Comparison of ENCODE assay signal across 12 cellular contexts in genomic region chr2:181235683-181236459, GRCh38.
A peak's percentile ranks its signal among the peaks of the same experiment; 100 is the strongest.
DNase-seq lines count a peak whose midpoint lies in the region; ATAC-seq and TF ChIP-seq lines count a peak whose summit lies in the region.
"Had no signal": no experiment of that assay in that cellular context is flagged by ENCODE, and none has a peak within 500 bp of the region (broad histone marks: within the 10 kb centered on the region; RNA-seq: fewer than 3 reads in every experiment).

No MANE protein-coding gene starts in this region.

- peaks cover 3% of the 10 kb centered on the region for H3K36me3 Mint-ChIP-seq in activated naive CD8-positive, alpha-beta T cell treated with anti-CD3 and anti-CD28 coated beads, Interleukin-2, amount 50 U/mL, for 24 hours (ENCODE audit: low read depth)
- H3K36me3 Mint-ChIP-seq in activated naive CD4-positive, alpha-beta T cell treated with anti-CD3 and anti-CD28 coated beads for 36 hours (ENCODE audit: low read depth): no peaks in the 10 kb centered on the region

- H3K27me3 Mint-ChIP-seq in activated naive CD8-positive, alpha-beta T cell treated with anti-CD3 and anti-CD28 coated beads, Interleukin-2, amount 50 U/mL, for 24 hours: no peaks in the 10 kb centered on the region
- no peaks in the 10 kb centered on the region for H3K27me3 Mint-ChIP-seq in activated naive CD4-positive, alpha-beta T cell treated with anti-CD3 and anti-CD28 coated beads for 36 hours (ENCODE audit: low read depth)

- H3K4me3 Mint-ChIP-seq in activated naive CD8-positive, alpha-beta T cell treated with anti-CD3 and anti-CD28 coated beads, Interleukin-2, amount 50 U/mL, for 24 hours: no peak overlapping the region
- no peak overlapping the region for H3K4me3 Mint-ChIP-seq in activated naive CD4-positive, alpha-beta T cell treated with anti-CD3 and anti-CD28 coated beads for 36 hours

- no peaks in the 10 kb centered on the region for H3K27me3 ChIP-seq in upper lobe of left lung

- H3K4me3 ChIP-seq in upper lobe of left lung: no peak overlapping the region

- intact Hi-C loops in activated naive CD4-positive, alpha-beta T cell treated with anti-CD3 and anti-CD28 coated beads for 36 hours (cut with micrococcal nuclease): no loop called here

- peaks cover 0 to 5% (median 0%) of the 10 kb centered on the region in 4 donors for H3K4me1 ChIP-seq in upper lobe of left lung

- no peak for TF ChIP-seq CTCF in upper lobe of left lung (IDR thresholded peaks at IDR 0.05)

- no peak for DNase-seq in activated naive CD8-positive, alpha-beta T cell treated with anti-CD3 and anti-CD28 coated beads, Interleukin-2, amount 50 U/mL, for 24 hours
- DNase-seq in kidney glomerular epithelial cell (lab: John Stamatoyannopoulos, UW) (no peak), ureter (ENCODE audit: low spot score) (no peak), upper lobe of left lung (no peak)
- DNase-seq in activated naive CD4-positive, alpha-beta T cell treated with anti-CD3 and anti-CD28 coated beads for 36 hours: no peak
- DNase-seq: activated T-cell treated with anti-CD3 and anti-CD28 coated beads, Interleukin-2, amount 50 U/mL, for 48 hours; hippocampal formation; NCI-H2081; stimulated activated CD4-positive, alpha-beta T cell treated with anti-CD3 and anti-CD28 coated beads, Interleukin-2, amount 100 ng/mL, for 48 hours had no signal

- TF ChIP-seq POLR2A in upper lobe of left lung (IDR thresholded peaks at IDR 0.05): no peak

- ATAC-seq in GM18868 (IDR thresholded peaks at IDR 0.05; ENCODE audit: unreplicated experiment) (peak; percentile 97), GM21529 (IDR thresholded peaks at IDR 0.05; ENCODE audit: unreplicated experiment) (peak; percentile 96), HG03175 (IDR thresholded peaks at IDR 0.05; ENCODE audit: unreplicated experiment) (peak; percentile 99), upper lobe of left lung (ENCODE audit: low FRiP score in 2 of 2) (no peak)
- ATAC-seq in activated naive CD8-positive, alpha-beta T cell treated with anti-CD3 and anti-CD28 coated beads, Interleukin-2, amount 50 U/mL, for 24 hours: peak; percentile 49

- no peaks in the 10 kb centered on the region for H3K36me3 ChIP-seq in upper lobe of left lung

- H3K27ac ChIP-seq in upper lobe of left lung: no peak overlapping the region

- 81 to 83% methylated on average over 4 of the region's 4 CpGs for WGBS in upper lobe of left lung, 2 donors

- CTCF ChIA-PET in activated naive CD4-positive, alpha-beta T cell treated with anti-CD3 and anti-CD28 coated beads for 36 hours (lab: Charles Lee): interaction anchor here (0.5 to 1.2 kb wide), 2 partner anchors 10 to 89 kb away, joined by 3 read pairs; no protein-coding TSS in a partner anchor

- H3K4me1 Mint-ChIP-seq in activated naive CD8-positive, alpha-beta T cell treated with anti-CD3 and anti-CD28 coated beads, Interleukin-2, amount 50 U/mL, for 24 hours: peaks cover 19% of the 10 kb centered on the region
- H3K4me1 Mint-ChIP-seq in activated naive CD4-positive, alpha-beta T cell treated with anti-CD3 and anti-CD28 coated beads for 36 hours (ENCODE audit: low read depth): peaks cover 21% of the 10 kb centered on the region

- TF ChIP-seq EP300 in upper lobe of left lung (IDR thresholded peaks at IDR 0.05): no peak

- peaks cover 6% of the 10 kb centered on the region for H3K9me3 Mint-ChIP-seq in activated naive CD8-positive, alpha-beta T cell treated with anti-CD3 and anti-CD28 coated beads, Interleukin-2, amount 50 U/mL, for 24 hours
- H3K9me3 Mint-ChIP-seq in activated naive CD4-positive, alpha-beta T cell treated with anti-CD3 and anti-CD28 coated beads for 36 hours: no peaks in the 10 kb centered on the region

- H3K9me3 ChIP-seq in upper lobe of left lung: no peaks in the 10 kb centered on the region

- no peak overlapping the region for H3K27ac Mint-ChIP-seq in activated naive CD8-positive, alpha-beta T cell treated with anti-CD3 and anti-CD28 coated beads, Interleukin-2, amount 50 U/mL, for 24 hours
- H3K27ac Mint-ChIP-seq in activated naive CD4-positive, alpha-beta T cell treated with anti-CD3 and anti-CD28 coated beads for 36 hours: no peak overlapping the region

Comparison
In these comparisons a context has a peak if more than half of its experiments do, and no peak if none do; other contexts are left out.
1. ATAC-seq: peak in GM18868 (single experiment), GM21529 (single experiment), HG03175 (single experiment) and activated naive CD8-positive, alpha-beta T cell treated with anti-CD3 and anti-CD28 coated beads, Interleukin-2, amount 50 U/mL, for 24 hours (single experiment); none in upper lobe of left lung (0 of 2).